Comparison of ENCODE assay signal across 8 cellular contexts in genomic region chr2:159939946-159940345, GRCh38. TPM values are rescaled to one million over a fixed set of nuclear protein-coding genes. Genes with fewer than 3 reads are reported as not detected.
DNase-seq lines count a peak whose midpoint lies in the region; ATAC-seq and TF ChIP-seq lines count a peak whose summit lies in the region.

No MANE protein-coding gene starts in this region.

- CTCF ChIA-PET in AG04449 (lab: Yijun Ruan, JAX): interaction anchor here (0.6 to 2.5 kb wide), 8 partner anchors 9 to 805 kb away, joined by 3 to 11 read pairs (median 3); no protein-coding TSS in a partner anchor

- no peak overlapping the region for H3K27ac ChIP-seq in colonic mucosa

- POLR2A ChIA-PET in AG04449 (lab: Yijun Ruan, JAX): no interaction called here

- H3K9me3 ChIP-seq in colonic mucosa: no peaks in the 10 kb centered on the region

- TF ChIP-seq CTCF in AG04449 (IDR thresholded peaks at IDR 0.05; ENCODE audit: insufficient read depth, low read length, missing control alignments): peak; percentile 20
- TF ChIP-seq CTCF in colonic mucosa (IDR thresholded peaks at IDR 0.05): no peak

- no peak overlapping the region for H3K9ac ChIP-seq in colonic mucosa (ENCODE audit: low read depth in 2 of 2, low read length in 2 of 2)

- peak; percentile 75 for ATAC-seq in GM18499 (IDR thresholded peaks at IDR 0.05; ENCODE audit: insufficient read depth, unreplicated experiment)
- peak; percentile 71 for ATAC-seq in HG02763 (IDR thresholded peaks at IDR 0.05; ENCODE audit: unreplicated experiment)

- intact Hi-C loops in colonic mucosa (cut with DNase I): no loop called here

- H3K27me3 ChIP-seq in colonic mucosa: no peaks in the 10 kb centered on the region

- no peaks in the 10 kb centered on the region for H3K4me1 ChIP-seq in colonic mucosa

- H3K4me3 ChIP-seq in AG04449 (ENCODE audit: low read depth, low read length): no peak overlapping the region
- no peak overlapping the region for H3K4me3 ChIP-seq in colonic mucosa

- no peaks in the 10 kb centered on the region for H3K36me3 ChIP-seq in colonic mucosa

- DNase-seq in AG04449 (ENCODE audit: low read depth, low spot score) (no peak), NCI-H146 treated with DMSO at 0.1 percent for 48 hours (lab: John Stamatoyannopoulos, UW; ENCODE audit: unreplicated experiment) (peak; percentile 3), dermis microvascular lymphatic vessel endothelial cell (ENCODE audit: low read depth in 2 of 2) (peak; percentile 17 to 55), NK-92 (lab: John Stamatoyannopoulos, UW; ENCODE audit: unreplicated experiment) (no peak), colonic mucosa (no peak)
- DNase-seq in stimulated activated CD4-positive, alpha-beta T cell treated with anti-CD3 and anti-CD28 coated beads, Interleukin-2, amount 100 ng/mL, for 48 hours: no peak

RNA-seq across cellular contexts. Expression of gene LY75, which starts 35.4 kb away (rescaled TPM):
- total RNA-seq in dermis microvascular lymphatic vessel endothelial cell: 7.6 and 12.7 TPM in 2 replicates
- total RNA-seq in colonic mucosa: 10 to 100 TPM; 27.6 to 35.5 TPM

Comparison
In these comparisons a context has a peak if more than half of its experiments do, and no peak if none do; other contexts are left out.
1. DNase-seq: peak in NCI-H146 treated with DMSO at 0.1 percent for 48 hours (single experiment) and dermis microvascular lymphatic vessel endothelial cell (2 of 2); none in AG04449 (single experiment), stimulated activated CD4-positive, alpha-beta T cell treated with anti-CD3 and anti-CD28 coated beads, Interleukin-2, amount 100 ng/mL, for 48 hours (0 of 2), NK-92 (single experiment) and colonic mucosa (single experiment).